Comparison of ENCODE assay signal across 16 cellular contexts in the genomic region with DNA sequence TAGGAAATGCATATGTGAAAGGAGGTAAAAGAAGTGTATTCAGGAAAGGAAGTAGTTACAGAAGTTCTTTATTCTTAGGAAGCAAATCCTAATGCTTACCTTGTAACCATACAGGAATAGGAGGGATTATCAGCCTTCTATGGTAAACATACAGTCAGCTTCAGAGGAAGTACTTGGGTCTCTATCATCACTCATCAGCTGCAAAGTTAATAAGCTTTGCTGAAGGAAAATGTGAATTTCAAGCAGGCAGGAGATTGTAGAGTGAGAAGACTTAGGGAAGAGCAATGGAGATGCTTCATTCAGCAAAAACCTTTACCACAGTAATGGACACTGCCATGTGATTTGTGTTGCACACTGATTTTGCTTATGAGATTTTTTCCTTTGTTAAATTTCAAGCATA.
A peak's percentile ranks its signal among the peaks of the same experiment; 100 is the strongest.
DNase-seq lines count a peak whose midpoint lies in the region; ATAC-seq and TF ChIP-seq lines count a peak whose summit lies in the region.
"Had no signal": no experiment of that assay in that cellular context is flagged by ENCODE, and none has a peak within 500 bp of the region (broad histone marks: within the 10 kb centered on the region; RNA-seq: fewer than 3 reads in every experiment).

No MANE protein-coding gene starts in this region.

- TSS peak; percentile 64 for BruUV-seq in Panc1 (replicated peaks; lab: Mats Ljungman, UMichigan)

- no peak overlapping the region for H3K4me3 Mint-ChIP-seq in activated CD4-positive, alpha-beta T cell treated with anti-CD3 and anti-CD28 coated beads, Interleukin-2, amount 10 ng/mL, durations not matched to agents 24 days and 14 days
- H3K4me3 Mint-ChIP-seq in chondrocyte (ENCODE audit: unreplicated experiment), result no peak overlapping the region

- peaks cover 4% of the 10 kb centered on the region; the same call in 1 of the 2 replicates for H3K4me1 ChIP-seq in Panc1 (ENCODE audit: control insufficient read depth, insufficient read depth, low read length)

- peak overlapping the region; percentile 36 for H3K27ac Mint-ChIP-seq in activated CD4-positive, alpha-beta T cell treated with anti-CD3 and anti-CD28 coated beads, Interleukin-2, amount 10 ng/mL, durations not matched to agents 24 days and 14 days
- H3K27ac Mint-ChIP-seq in chondrocyte (ENCODE audit: unreplicated experiment), result peak overlapping the region; percentile 33

- no peaks in the 10 kb centered on the region for H3K9me3 Mint-ChIP-seq in activated CD4-positive, alpha-beta T cell treated with anti-CD3 and anti-CD28 coated beads, Interleukin-2, amount 10 ng/mL, durations not matched to agents 24 days and 14 days
- no peaks in the 10 kb centered on the region for H3K9me3 Mint-ChIP-seq in chondrocyte (ENCODE audit: low read depth)

- H3F3A ChIP-seq in neural cell (ENCODE audit: insufficient read depth, low read length, poor library complexity, severe bottlenecking), result no peaks in the 10 kb centered on the region

- peak overlapping the region; percentile 10 for H3K4me2 ChIP-seq in neural cell (ENCODE audit: low read length)

- H3K4me1 Mint-ChIP-seq in activated CD4-positive, alpha-beta T cell treated with anti-CD3 and anti-CD28 coated beads, Interleukin-2, amount 10 ng/mL, durations not matched to agents 24 days and 14 days, result peaks cover 24% of the 10 kb centered on the region
- H3K4me1 Mint-ChIP-seq in chondrocyte (ENCODE audit: low read depth), result peaks cover 8% of the 10 kb centered on the region

- H3K36me3 ChIP-seq in Panc1 (ENCODE audit: control insufficient read depth, insufficient read depth, low read length) (no peaks in the 10 kb centered on the region), neural cell (ENCODE audit: insufficient read depth, low read length) (no peaks in the 10 kb centered on the region)
- H3K36me3 ChIP-seq: ovary had no signal

- H3K79me2 ChIP-seq in neural cell (replicated peaks; ENCODE audit: insufficient read depth, low read length), result peaks cover 52% of the 10 kb centered on the region

- CTCF ChIA-PET in Panc1 (lab: Charles Lee), result no interaction called here

- H3K9me2 ChIP-seq in neural cell (ENCODE audit: insufficient read depth, low read length), result no peaks in the 10 kb centered on the region

- no peaks in the 10 kb centered on the region for H4K20me1 ChIP-seq in neural cell (ENCODE audit: insufficient read depth)

- no peak overlapping the region for H3K9ac ChIP-seq in neural cell (ENCODE audit: low read length)

- H2AFZ ChIP-seq in neural cell (ENCODE audit: low read depth, low read length), result no peak overlapping the region

- in situ Hi-C loops in Panc1 (cut with HindIII; ENCODE audit: low pct_unique_long_range_greater_than_20kb, low sequenced_read_pairs) (no loop called here), ACHN (cut with HindIII; ENCODE audit: low pct_ligation_motif_present, low pct_unique_long_range_greater_than_20kb, low sequenced_read_pairs) (no loop called here)

- H3K27me3 ChIP-seq in Panc1 (ENCODE audit: control insufficient read depth, insufficient read depth, low read length) (no peaks in the 10 kb centered on the region), neural cell (ENCODE audit: insufficient read depth, low read depth, low read length) (no peaks in the 10 kb centered on the region)
- H3K27me3 ChIP-seq: ovary had no signal

- DNase-seq in activated CD4-positive, alpha-beta T cell treated with anti-CD3 and anti-CD28 coated beads, Interleukin-2, amount 10 ng/mL, durations not matched to agents 24 days and 14 days, result no peak
- no peak for DNase-seq in activated CD4-positive, alpha-beta T cell treated with anti-CD3 and anti-CD28 coated beads, Interleukin-2, amount 50 U/mL, for 48 hours
- no peak for DNase-seq in Panc1 (ENCODE audit: low read depth, low spot score)
- no peak for DNase-seq in chondrocyte (ENCODE audit: low spot score)
- no peak for DNase-seq in ACHN
- DNase-seq: activated CD4-positive, CD25-positive, alpha-beta regulatory T cell; amygdala; H7; NCI-H2081; NCI-H526; trophoblast cell had no signal

- TF ChIP-seq CTCF in Panc1 (IDR thresholded peaks at IDR 0.05) (no peak), chondrocyte (IDR thresholded peaks at IDR 0.05) (no peak), neural cell (IDR thresholded peaks at IDR 0.05; ENCODE audit: poor library complexity, severe bottlenecking) (no peak)

- no peak for TF ChIP-seq EP300 in neural cell (conservative IDR thresholded peaks at IDR 0.05; ENCODE audit: poor library complexity, severe bottlenecking)

- ATAC-seq in Panc1, result no peak
- no peak for ATAC-seq in HG03159 (IDR thresholded peaks at IDR 0.05; ENCODE audit: unreplicated experiment)
- ATAC-seq in HG03097 (IDR thresholded peaks at IDR 0.05; ENCODE audit: low FRiP score, unreplicated experiment), result no peak

- H3K27ac ChIP-seq in Panc1 (ENCODE audit: low read length) (no peak overlapping the region), neural cell (ENCODE audit: low read length) (peak overlapping the region; percentile 53)
- H3K27ac ChIP-seq: epithelial cell of prostate had no signal

- POLR2A ChIA-PET in Panc1 (lab: Charles Lee), result no interaction called here

- peaks cover 8% of the 10 kb centered on the region for H3K36me3 Mint-ChIP-seq in activated CD4-positive, alpha-beta T cell treated with anti-CD3 and anti-CD28 coated beads, Interleukin-2, amount 10 ng/mL, durations not matched to agents 24 days and 14 days (ENCODE audit: low read depth)
- no peaks in the 10 kb centered on the region for H3K36me3 Mint-ChIP-seq in chondrocyte (ENCODE audit: low read depth)

- no peaks in the 10 kb centered on the region for H3K27me3 Mint-ChIP-seq in activated CD4-positive, alpha-beta T cell treated with anti-CD3 and anti-CD28 coated beads, Interleukin-2, amount 10 ng/mL, durations not matched to agents 24 days and 14 days
- H3K27me3 Mint-ChIP-seq in chondrocyte (ENCODE audit: low read depth), result no peaks in the 10 kb centered on the region

- H3K4me3 ChIP-seq in Panc1 (ENCODE audit: low read depth in 2 of 2, low read length in 2 of 2), result no peak overlapping the region
- H3K4me3 ChIP-seq in neural cell (ENCODE audit: low read length), result no peak overlapping the region
- H3K4me3 ChIP-seq: ovary had no signal

- no peaks in the 10 kb centered on the region for H3K9me3 ChIP-seq in Panc1 (ENCODE audit: control insufficient read depth, insufficient read depth, low read depth, low read length)
- no peaks in the 10 kb centered on the region for H3K9me3 ChIP-seq in neural cell (ENCODE audit: low read length)
- H3K9me3 ChIP-seq: ovary had no signal

- intact Hi-C loops in activated CD4-positive, alpha-beta T cell treated with anti-CD3 and anti-CD28 coated beads, Interleukin-2, amount 10 ng/mL, durations not matched to agents 24 days and 14 days (cut with micrococcal nuclease), result no loop called here
- intact Hi-C loops in Panc1 (cut with micrococcal nuclease; ENCODE audit: unreplicated experiment), result no loop called here

- TF ChIP-seq RAD21 in neural cell (conservative IDR thresholded peaks at IDR 0.05), result no peak

TF ChIP-seq in neural cell, 6 proteins besides CTCF, POLR2A, EP300 and RAD21:
- TF ChIP-seq MXI1 (conservative IDR thresholded peaks at IDR 0.05; ENCODE audit: poor library complexity, severe bottlenecking) (no peak), POLR2AphosphoS5 (IDR thresholded peaks at IDR 0.05) (no peak), SMC3 (conservative IDR thresholded peaks at IDR 0.05; ENCODE audit: poor library complexity) (no peak), EZH2 (IDR thresholded peaks at IDR 0.05; ENCODE audit: borderline replicate concordance, insufficient read depth, low read length, poor library complexity, severe bottlenecking) (no peak), TAF1 (IDR thresholded peaks at IDR 0.05; ENCODE audit: low read depth) (no peak)
- TF ChIP-seq, protein P1, sequence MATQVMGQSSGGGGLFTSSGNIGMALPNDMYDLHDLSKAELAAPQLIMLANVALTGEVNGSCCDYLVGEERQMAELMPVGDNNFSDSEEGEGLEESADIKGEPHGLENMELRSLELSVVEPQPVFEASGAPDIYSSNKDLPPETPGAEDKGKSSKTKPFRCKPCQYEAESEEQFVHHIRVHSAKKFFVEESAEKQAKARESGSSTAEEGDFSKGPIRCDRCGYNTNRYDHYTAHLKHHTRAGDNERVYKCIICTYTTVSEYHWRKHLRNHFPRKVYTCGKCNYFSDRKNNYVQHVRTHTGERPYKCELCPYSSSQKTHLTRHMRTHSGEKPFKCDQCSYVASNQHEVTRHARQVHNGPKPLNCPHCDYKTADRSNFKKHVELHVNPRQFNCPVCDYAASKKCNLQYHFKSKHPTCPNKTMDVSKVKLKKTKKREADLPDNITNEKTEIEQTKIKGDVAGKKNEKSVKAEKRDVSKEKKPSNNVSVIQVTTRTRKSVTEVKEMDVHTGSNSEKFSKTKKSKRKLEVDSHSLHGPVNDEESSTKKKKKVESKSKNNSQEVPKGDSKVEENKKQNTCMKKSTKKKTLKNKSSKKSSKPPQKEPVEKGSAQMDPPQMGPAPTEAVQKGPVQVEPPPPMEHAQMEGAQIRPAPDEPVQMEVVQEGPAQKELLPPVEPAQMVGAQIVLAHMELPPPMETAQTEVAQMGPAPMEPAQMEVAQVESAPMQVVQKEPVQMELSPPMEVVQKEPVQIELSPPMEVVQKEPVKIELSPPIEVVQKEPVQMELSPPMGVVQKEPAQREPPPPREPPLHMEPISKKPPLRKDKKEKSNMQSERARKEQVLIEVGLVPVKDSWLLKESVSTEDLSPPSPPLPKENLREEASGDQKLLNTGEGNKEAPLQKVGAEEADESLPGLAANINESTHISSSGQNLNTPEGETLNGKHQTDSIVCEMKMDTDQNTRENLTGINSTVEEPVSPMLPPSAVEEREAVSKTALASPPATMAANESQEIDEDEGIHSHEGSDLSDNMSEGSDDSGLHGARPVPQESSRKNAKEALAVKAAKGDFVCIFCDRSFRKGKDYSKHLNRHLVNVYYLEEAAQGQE (IDR thresholded peaks at IDR 0.05; ENCODE audit: borderline replicate concordance), result no peak
